ENCODE assay signal across 22 cellular contexts in the genomic region with DNA sequence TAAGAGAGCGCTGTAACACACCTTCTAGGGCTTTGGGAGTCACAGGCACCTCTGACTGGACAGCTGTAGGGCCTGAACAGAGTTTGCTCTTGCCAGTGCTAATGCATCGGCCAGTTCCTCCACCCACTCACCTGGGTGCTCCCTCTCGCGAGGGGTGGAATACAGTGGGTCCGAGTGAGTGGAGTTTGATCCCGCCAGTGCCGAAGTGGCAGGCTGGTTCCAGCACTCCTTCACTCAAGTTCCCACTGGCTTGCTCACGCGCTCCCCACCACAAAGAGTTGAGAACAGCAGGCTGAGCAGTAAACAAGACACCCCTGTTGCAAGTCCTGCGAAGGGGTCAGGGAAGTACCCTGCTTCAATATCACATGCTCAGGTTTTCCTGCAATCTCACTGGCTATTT.
DNase-seq lines count a peak whose midpoint lies in the region; ATAC-seq, FAIRE-seq and TF ChIP-seq lines count a peak whose summit lies in the region.
"Had no signal": no experiment of that assay in that cellular context is flagged by ENCODE, and none has a peak within 500 bp of the region (broad histone marks: within the 10 kb centered on the region; RNA-seq: fewer than 3 reads in every experiment).

No MANE protein-coding gene starts in this region.

- no peak for TF ChIP-seq RAD21 in IMR-90 (IDR thresholded peaks at IDR 0.05; ENCODE audit: low read length)

- H3K27ac Mint-ChIP-seq in dendritic cell treated with granulocyte-macrophage colony-stimulating factor and Interleukin-4, amounts not matched to agents 40 ng/mL and 50 ng/mL, for 4 days: peak overlapping the region; percentile 1
- no peak overlapping the region for H3K27ac Mint-ChIP-seq in CD4-positive, alpha-beta T cell
- H3K27ac Mint-ChIP-seq: CD8-positive, alpha-beta T cell had no signal

- peak overlapping the region; percentile 42 for H2BK20ac ChIP-seq in IMR-90 (ENCODE audit: low read depth, low read length)

- TF ChIP-seq CTCF in IMR-90 (conservative IDR thresholded peaks at IDR 0.05; ENCODE audit: low read depth, low read length) (no peak), neutrophil (IDR thresholded peaks at IDR 0.05) (no peak), psoas muscle (IDR thresholded peaks at IDR 0.05) (no peak)
- TF ChIP-seq CTCF in CD4-positive, alpha-beta T cell (IDR thresholded peaks at IDR 0.05): no peak

- in situ Hi-C loops in IMR-90 (cut with MboI; ENCODE audit: low sequenced_read_pairs): no loop called here

- H3K56ac ChIP-seq in IMR-90 (ENCODE audit: extremely low read depth, insufficient read depth, low read length): no peak overlapping the region

- no peak overlapping the region for H2AFZ ChIP-seq in IMR-90 (replicated peaks; ENCODE audit: low read length, poor library complexity)

- H3K79me1 ChIP-seq in IMR-90 (ENCODE audit: low read depth in 1 of 2, low read length in 2 of 2): peaks cover 6 to 17% of the 10 kb centered on the region in 2 experiments

- H3K27me3 Mint-ChIP-seq in dendritic cell treated with granulocyte-macrophage colony-stimulating factor and Interleukin-4, amounts not matched to agents 40 ng/mL and 50 ng/mL, for 4 days: no peaks in the 10 kb centered on the region
- H3K27me3 Mint-ChIP-seq in CD4-positive, alpha-beta T cell: no peaks in the 10 kb centered on the region

- no peaks in the 10 kb centered on the region for H4K20me1 ChIP-seq in IMR-90 (ENCODE audit: insufficient read depth, low read length)

- BruUV-seq in IMR-90 (replicated peaks; lab: Mats Ljungman, UMichigan): no TSS peak

- H3K23ac ChIP-seq in IMR-90 (ENCODE audit: low read depth, low read length): no peak overlapping the region

- POLR2A ChIA-PET in IMR-90 (lab: Charles Lee; ENCODE audit: unreplicated experiment): no interaction called here
- POLR2A ChIA-PET in CD4-positive, alpha-beta T cell (lab: Charles Lee): no interaction called here

- H4K91ac ChIP-seq in IMR-90 (ENCODE audit: insufficient read depth, low read depth, low read length): no peak overlapping the region

- no peak overlapping the region; the same call in 2 of the 3 replicates for H2BK15ac ChIP-seq in IMR-90 (ENCODE audit: low read depth, low read length)

- intact Hi-C loops in IMR-90 (cut with micrococcal nuclease): no loop called here
- intact Hi-C loops in dendritic cell treated with granulocyte-macrophage colony-stimulating factor and Interleukin-4, amounts not matched to agents 40 ng/mL and 50 ng/mL, for 4 days (cut with micrococcal nuclease): no loop called here
- intact Hi-C loops in psoas muscle (cut with DNase I): no loop called here
- intact Hi-C loops in CD4-positive, alpha-beta T cell (cut with DNase I, micrococcal nuclease): loop anchor here in 1 of 2 experiments (10.0 kb wide), 1 partner anchor 86 kb away; no protein-coding TSS in a partner anchor

- H3K9ac ChIP-seq in IMR-90 (ENCODE audit: low read depth, low read length): no peak overlapping the region

- WGBS in IMR-90 (ENCODE audit: extremely low coverage in 2 of 2, insufficient read length in 1 of 2), 2 experiments: 100% methylated on average over 1 of the region's 10 CpGs; no CpG with 5 or more reads in 1 of the 2 experiments
- WGBS in psoas muscle, 3 donors: 96 to 99% (median 97%) methylated on average over 10 of the region's 10 CpGs

- no peak for ATAC-seq in IMR-90 (ENCODE audit: low read depth)
- no peak for ATAC-seq in psoas muscle
- ATAC-seq in CD4-positive, alpha-beta T cell (ENCODE audit: poor library complexity): no peak
- ATAC-seq: CD8-positive, alpha-beta T cell; HepG2 had no signal

- no peak overlapping the region for H2BK5ac ChIP-seq in IMR-90 (ENCODE audit: low read depth, low read length, poor library complexity, severe bottlenecking)

- FAIRE-seq in urothelium cell line (lab: Jason Lieb, UNC): peak; percentile 63
- FAIRE-seq: A204.1, D721Med, G401.6, GM12891, H1, HepG2, HTR-8/SVneo had no signal

- no peak overlapping the region for H3K14ac ChIP-seq in IMR-90 (replicated peaks; ENCODE audit: low read depth, low read length)

- H3K27ac ChIP-seq in IMR-90 (ENCODE audit: insufficient read depth, low read length) (no peak overlapping the region), neutrophil (peak overlapping the region; percentile 47), psoas muscle (no peak overlapping the region)
- no peak overlapping the region for H3K27ac ChIP-seq in CD4-positive, alpha-beta T cell (ENCODE audit: low read depth, low read length)
- H3K27ac ChIP-seq: C4-2B had no signal

- H4K5ac ChIP-seq in IMR-90 (ENCODE audit: low read depth, low read length): no peak overlapping the region

- H3K36me3 ChIP-seq in IMR-90 (ENCODE audit: control insufficient read depth, insufficient read depth, low read length) (peaks cover 6% of the 10 kb centered on the region; the same call in 1 of the 2 replicates), neutrophil (peaks cover 20% of the 10 kb centered on the region), psoas muscle (ENCODE audit: insufficient read depth in 1 of 2, low read depth in 1 of 2) (peaks cover 0 to 19% of the 10 kb centered on the region in 2 donors)
- H3K36me3 ChIP-seq: BE2C had no signal

- no peak for DNase-seq in IMR-90
- no peak for DNase-seq in urothelium cell line (ENCODE audit: low spot score)
- DNase-seq in psoas muscle: no peak
- DNase-seq in activated CD4-positive, alpha-beta T cell treated with anti-CD3 and anti-CD28 coated beads, Interleukin-2, amount 50 U/mL, for 48 hours: no peak
- DNase-seq in CD4-positive, alpha-beta T cell: no peak
- DNase-seq: BE2C; CD8-positive, alpha-beta T cell; COR-L47; DMS153; DMS79 treated with DMSO at 0.1 percent for 48 hours; EL; HCEC 1CT had no signal

- H2AK9ac ChIP-seq in IMR-90 (replicated peaks; ENCODE audit: low read depth, low read length, poor library complexity): no peak overlapping the region

- no peak overlapping the region for H3K4me3 ChIP-seq in IMR-90 (ENCODE audit: insufficient read depth, low read depth, low read length)
- no peak overlapping the region for H3K4me3 ChIP-seq in neutrophil (ENCODE audit: low read depth in 1 of 2, low read length in 1 of 2)
- no peak overlapping the region for H3K4me3 ChIP-seq in psoas muscle

- 0 out of 4 replicates have a peak overlapping the region, but pooled peaks of 1 of the 2 experiments have one; percentile 5 for H4K8ac ChIP-seq in IMR-90 (ENCODE audit: low read depth in 2 of 2, low read length in 2 of 2)

- TF ChIP-seq POLR2A in IMR-90 (IDR thresholded peaks at IDR 0.05; ENCODE audit: low read depth, low read length): no peak

- H3K9me3 Mint-ChIP-seq in dendritic cell treated with granulocyte-macrophage colony-stimulating factor and Interleukin-4, amounts not matched to agents 40 ng/mL and 50 ng/mL, for 4 days: no peaks in the 10 kb centered on the region
- no peaks in the 10 kb centered on the region for H3K9me3 Mint-ChIP-seq in CD4-positive, alpha-beta T cell
- H3K9me3 Mint-ChIP-seq: CD8-positive, alpha-beta T cell had no signal

- no peaks in the 10 kb centered on the region; the same call in 1 of the 2 replicates for H3K9me1 ChIP-seq in IMR-90 (ENCODE audit: insufficient read depth, low read length)

- peak overlapping the region; percentile 55 for H3K4ac ChIP-seq in IMR-90 (ENCODE audit: low read depth, low read length)

- CTCF ChIA-PET in IMR-90 (lab: Yijun Ruan, JAX): no interaction called here
- CTCF ChIA-PET in CD4-positive, alpha-beta T cell (lab: Charles Lee): no interaction called here

- H3K4me3 Mint-ChIP-seq in dendritic cell treated with granulocyte-macrophage colony-stimulating factor and Interleukin-4, amounts not matched to agents 40 ng/mL and 50 ng/mL, for 4 days: no peak overlapping the region
- H3K4me3 Mint-ChIP-seq in CD4-positive, alpha-beta T cell: no peak overlapping the region
- H3K4me3 Mint-ChIP-seq: CD8-positive, alpha-beta T cell had no signal

- peaks cover 41% of the 10 kb centered on the region for H3K4me1 Mint-ChIP-seq in dendritic cell treated with granulocyte-macrophage colony-stimulating factor and Interleukin-4, amounts not matched to agents 40 ng/mL and 50 ng/mL, for 4 days (ENCODE audit: low read depth)
- peaks cover 28% of the 10 kb centered on the region for H3K4me1 Mint-ChIP-seq in CD4-positive, alpha-beta T cell (ENCODE audit: low read depth)

- no peak overlapping the region for H2AK5ac ChIP-seq in IMR-90 (ENCODE audit: low read depth, low read length)

- dilution Hi-C loops in IMR-90 (cut with HindIII; ENCODE audit: low sequenced_read_pairs, unreplicated experiment): no loop called here

- H3K9me3 ChIP-seq in IMR-90 (ENCODE audit: control insufficient read depth, insufficient read depth, low read length): no peaks in the 10 kb centered on the region
- H3K9me3 ChIP-seq in neutrophil: no peaks in the 10 kb centered on the region
- no peaks in the 10 kb centered on the region for H3K9me3 ChIP-seq in psoas muscle
- H3K9me3 ChIP-seq in CD4-positive, alpha-beta T cell (ENCODE audit: control insufficient read depth, low read length): no peaks in the 10 kb centered on the region
- H3K9me3 ChIP-seq: BE2C had no signal

- peak overlapping the region; percentile 27; the same call in 1 of the 2 replicates for H2BK120ac ChIP-seq in IMR-90 (ENCODE audit: low read depth, low read length)

- no peak overlapping the region for H3K18ac ChIP-seq in IMR-90 (ENCODE audit: low read depth, low read length)

- H3K4me1 ChIP-seq in IMR-90 (ENCODE audit: control insufficient read depth, insufficient read depth, low read length) (peaks cover 2% of the 10 kb centered on the region; the same call in 1 of the 2 replicates), neutrophil (ENCODE audit: control insufficient read depth in 1 of 2, insufficient read depth in 1 of 2, low read depth in 1 of 2, low read length in 1 of 2) (peaks cover 11 to 18% of the 10 kb centered on the region in 2 experiments), psoas muscle (no peaks in the 10 kb centered on the region)
- H3K4me1 ChIP-seq: BE2C had no signal

- no peaks in the 10 kb centered on the region for H3K27me3 ChIP-seq in IMR-90 (ENCODE audit: control insufficient read depth, insufficient read depth, low read length)
- H3K27me3 ChIP-seq in neutrophil: no peaks in the 10 kb centered on the region
- H3K27me3 ChIP-seq in psoas muscle (ENCODE audit: insufficient read depth in 3 of 3, low read length in 2 of 3): no peaks in the 10 kb centered on the region
- H3K27me3 ChIP-seq in CD4-positive, alpha-beta T cell (ENCODE audit: control insufficient read depth, insufficient read depth, low read length): no peaks in the 10 kb centered on the region
- H3K27me3 ChIP-seq: BE2C had no signal

- peaks cover 76% of the 10 kb centered on the region for H3K36me3 Mint-ChIP-seq in dendritic cell treated with granulocyte-macrophage colony-stimulating factor and Interleukin-4, amounts not matched to agents 40 ng/mL and 50 ng/mL, for 4 days (ENCODE audit: low read depth)
- H3K36me3 Mint-ChIP-seq in CD4-positive, alpha-beta T cell (ENCODE audit: low read depth): peaks cover 86% of the 10 kb centered on the region

- H3K4me2 ChIP-seq in IMR-90 (ENCODE audit: low read depth, low read length): no peak overlapping the region

TF ChIP-seq in IMR-90, 13 proteins besides CTCF, POLR2A, EP300 and RAD21 (continues in another document):
- TF ChIP-seq FOS (IDR thresholded peaks at IDR 0.05; ENCODE audit: low read depth, low read length) (no peak), RCOR1 (IDR thresholded peaks at IDR 0.05; ENCODE audit: insufficient replicate concordance, low read length) (no peak)
